8 cellular contexts compared by ENCODE assay signal in the genomic region with DNA sequence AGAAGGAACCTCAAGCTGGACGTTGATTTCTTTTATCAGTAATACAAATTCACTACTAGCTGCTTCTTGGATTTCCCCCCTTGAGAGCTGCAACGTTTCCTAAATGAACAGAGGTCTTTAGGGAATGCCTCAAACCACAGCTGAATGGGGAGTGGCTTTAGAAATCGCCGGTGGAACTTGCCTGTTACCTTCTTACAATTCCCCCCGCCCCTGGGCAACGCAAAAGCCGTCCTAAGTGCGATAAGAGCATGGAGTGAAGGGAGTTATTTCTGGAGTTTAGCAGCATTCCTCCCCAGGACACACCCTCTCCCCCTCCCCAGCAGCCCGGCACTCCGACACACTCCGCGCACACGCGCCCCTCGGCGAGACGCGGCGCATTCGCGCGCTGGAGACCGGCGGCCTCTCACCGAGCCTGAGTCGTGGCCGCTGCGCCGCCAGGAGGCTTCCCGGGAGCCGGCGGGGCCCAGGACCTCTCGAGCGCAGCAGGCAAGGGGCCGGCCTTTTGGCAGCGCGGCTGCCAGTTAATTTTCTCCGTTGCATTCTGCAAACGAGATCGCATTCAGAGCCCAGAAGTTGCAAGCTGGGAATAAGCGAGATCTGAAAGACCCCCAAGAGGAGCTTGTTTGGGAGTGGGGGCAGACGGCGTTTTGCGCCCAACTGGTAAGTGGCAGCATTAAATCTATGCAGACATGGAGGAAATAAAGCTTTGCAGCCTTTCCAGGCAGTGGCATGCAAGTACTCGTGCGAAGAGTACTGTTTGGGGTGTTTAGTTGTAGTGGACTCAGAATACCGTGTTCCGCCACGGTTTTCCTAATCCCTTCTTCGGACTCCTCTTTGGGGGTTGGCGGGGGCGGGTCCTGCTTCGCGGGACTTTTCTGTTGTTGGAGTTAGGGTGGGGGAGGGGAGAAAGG.
DNase-seq lines count a peak whose midpoint lies in the region; ATAC-seq lines count a peak whose summit lies in the region.

No MANE protein-coding gene starts in this region.

- H3K27me3 Mint-ChIP-seq in activated naive CD4-positive, alpha-beta T cell treated with anti-CD3 and anti-CD28 coated beads, Interleukin-2, amount 50 U/mL, for 24 hours: peaks cover 51% of the 10 kb centered on the region
- H3K27me3 Mint-ChIP-seq in dendritic cell treated with granulocyte-macrophage colony-stimulating factor and Interleukin-4, amounts not matched to agents 40 ng/mL and 50 ng/mL, for 4 days: peaks cover 71% of the 10 kb centered on the region
- H3K27me3 Mint-ChIP-seq in stimulated activated naive CD8-positive, alpha-beta T cell treated with anti-CD3 and anti-CD28 coated beads, Interleukin-15, Interleukin-2, amounts not matched to agents 100 ng/mL and 50 ng/mL, for 24 hours: peaks cover 79% of the 10 kb centered on the region

- intact Hi-C loops in dendritic cell treated with granulocyte-macrophage colony-stimulating factor and Interleukin-4, amounts not matched to agents 40 ng/mL and 50 ng/mL, for 4 days (cut with micrococcal nuclease): no loop called here

- DNase-seq in activated naive CD4-positive, alpha-beta T cell (lab: John Stamatoyannopoulos, UW): no peak
- DNase-seq in NCI-H510A treated with DMSO at 0.1 percent for 48 hours (lab: John Stamatoyannopoulos, UW) (peak; percentile 39), left kidney (ENCODE audit: low read depth, low spot score) (peak; percentile 94)
- DNase-seq in effector CD8-positive, alpha-beta T cell (lab: John Stamatoyannopoulos, UW): no peak

- no peak overlapping the region for H3K27ac Mint-ChIP-seq in activated naive CD4-positive, alpha-beta T cell treated with anti-CD3 and anti-CD28 coated beads, Interleukin-2, amount 50 U/mL, for 24 hours
- no peak overlapping the region for H3K27ac Mint-ChIP-seq in dendritic cell treated with granulocyte-macrophage colony-stimulating factor and Interleukin-4, amounts not matched to agents 40 ng/mL and 50 ng/mL, for 4 days
- no peak overlapping the region for H3K27ac Mint-ChIP-seq in stimulated activated naive CD8-positive, alpha-beta T cell treated with anti-CD3 and anti-CD28 coated beads, Interleukin-15, Interleukin-2, amounts not matched to agents 100 ng/mL and 50 ng/mL, for 24 hours

- H3K9me3 Mint-ChIP-seq in activated naive CD4-positive, alpha-beta T cell treated with anti-CD3 and anti-CD28 coated beads, Interleukin-2, amount 50 U/mL, for 24 hours: no peaks in the 10 kb centered on the region
- no peaks in the 10 kb centered on the region for H3K9me3 Mint-ChIP-seq in dendritic cell treated with granulocyte-macrophage colony-stimulating factor and Interleukin-4, amounts not matched to agents 40 ng/mL and 50 ng/mL, for 4 days
- H3K9me3 Mint-ChIP-seq in stimulated activated naive CD8-positive, alpha-beta T cell treated with anti-CD3 and anti-CD28 coated beads, Interleukin-15, Interleukin-2, amounts not matched to agents 100 ng/mL and 50 ng/mL, for 24 hours: no peaks in the 10 kb centered on the region

- no peaks in the 10 kb centered on the region for H3K36me3 Mint-ChIP-seq in activated naive CD4-positive, alpha-beta T cell treated with anti-CD3 and anti-CD28 coated beads, Interleukin-2, amount 50 U/mL, for 24 hours
- no peaks in the 10 kb centered on the region for H3K36me3 Mint-ChIP-seq in dendritic cell treated with granulocyte-macrophage colony-stimulating factor and Interleukin-4, amounts not matched to agents 40 ng/mL and 50 ng/mL, for 4 days (ENCODE audit: low read depth)
- H3K36me3 Mint-ChIP-seq in stimulated activated naive CD8-positive, alpha-beta T cell treated with anti-CD3 and anti-CD28 coated beads, Interleukin-15, Interleukin-2, amounts not matched to agents 100 ng/mL and 50 ng/mL, for 24 hours (ENCODE audit: low read depth): no peaks in the 10 kb centered on the region

- peaks cover 18% of the 10 kb centered on the region for H3K4me1 Mint-ChIP-seq in activated naive CD4-positive, alpha-beta T cell treated with anti-CD3 and anti-CD28 coated beads, Interleukin-2, amount 50 U/mL, for 24 hours
- H3K4me1 Mint-ChIP-seq in dendritic cell treated with granulocyte-macrophage colony-stimulating factor and Interleukin-4, amounts not matched to agents 40 ng/mL and 50 ng/mL, for 4 days (ENCODE audit: low read depth): peaks cover 17% of the 10 kb centered on the region
- H3K4me1 Mint-ChIP-seq in stimulated activated naive CD8-positive, alpha-beta T cell treated with anti-CD3 and anti-CD28 coated beads, Interleukin-15, Interleukin-2, amounts not matched to agents 100 ng/mL and 50 ng/mL, for 24 hours (ENCODE audit: low read depth): peaks cover 20% of the 10 kb centered on the region

- no peak for ATAC-seq in activated CD4-positive, CD25-positive, alpha-beta regulatory T cell treated with anti-CD3 and anti-CD28 coated beads, Interleukin-2, amount 50 U/mL, for 24 hours

- H3K4me3 Mint-ChIP-seq in activated naive CD4-positive, alpha-beta T cell treated with anti-CD3 and anti-CD28 coated beads, Interleukin-2, amount 50 U/mL, for 24 hours: peak overlapping the region; percentile 26
- H3K4me3 Mint-ChIP-seq in dendritic cell treated with granulocyte-macrophage colony-stimulating factor and Interleukin-4, amounts not matched to agents 40 ng/mL and 50 ng/mL, for 4 days: peak overlapping the region; percentile 75
- H3K4me3 Mint-ChIP-seq in stimulated activated naive CD8-positive, alpha-beta T cell treated with anti-CD3 and anti-CD28 coated beads, Interleukin-15, Interleukin-2, amounts not matched to agents 100 ng/mL and 50 ng/mL, for 24 hours: peak overlapping the region; percentile 47

Comparison
In these comparisons a context has a peak if more than half of its experiments do, and no peak if none do; other contexts are left out.
1. DNase-seq: peak in NCI-H510A treated with DMSO at 0.1 percent for 48 hours (single experiment) and left kidney (single experiment); none in activated naive CD4-positive, alpha-beta T cell (0 of 4) and effector CD8-positive, alpha-beta T cell (single experiment).
2. Peak in every context shown above with its lines, with median percentiles within 50 percentile points of each other: H3K4me3 Mint-ChIP-seq.